In the genomic region with DNA sequence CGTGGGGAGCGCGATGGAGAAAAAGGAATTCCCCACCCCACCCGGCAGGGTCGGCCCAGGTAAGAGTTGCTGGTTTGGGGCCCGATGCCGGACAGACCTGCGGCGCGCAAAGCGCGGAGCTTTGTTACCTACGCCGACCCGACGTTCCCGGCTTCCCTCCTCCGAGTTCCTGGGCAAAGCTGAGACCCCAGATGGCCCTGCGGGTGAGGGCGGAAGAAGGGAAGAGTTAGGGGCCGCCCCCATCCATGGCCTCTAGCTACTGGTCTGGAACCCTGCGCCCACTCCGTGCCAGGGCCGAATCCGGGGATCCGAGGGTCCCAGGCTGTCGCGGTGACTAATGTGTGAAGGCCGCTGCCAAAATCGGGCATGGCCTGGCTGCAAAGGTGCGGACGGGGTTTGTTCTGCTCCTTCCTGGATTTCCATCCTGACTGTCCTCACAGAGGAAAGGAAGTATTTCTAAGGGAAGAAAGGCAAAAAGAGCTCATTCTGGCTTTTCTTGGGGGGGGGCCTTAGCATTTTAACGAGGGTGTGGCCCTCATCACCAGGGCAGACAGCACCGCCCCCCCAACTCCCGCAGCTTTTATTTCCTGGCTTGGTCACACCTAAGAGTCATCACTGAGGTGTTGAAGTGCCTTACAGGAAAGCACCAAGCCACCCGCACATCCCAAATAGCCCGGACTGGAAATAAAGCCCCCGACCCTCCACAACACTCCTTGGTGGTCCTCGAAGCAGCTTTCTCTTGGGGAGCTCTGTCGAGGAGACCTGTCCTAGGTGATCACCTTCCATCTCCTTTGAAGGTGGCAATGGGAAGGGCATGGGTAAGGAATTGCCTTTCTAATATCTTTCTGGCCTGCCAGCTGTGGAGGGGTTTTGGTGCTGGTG, we compare ENCODE assay signal across 8 cellular contexts. TPM values are rescaled to one million over a fixed set of nuclear protein-coding genes. Genes with fewer than 3 reads are reported as not detected.
A peak's percentile ranks its signal among the peaks of the same experiment; 100 is the strongest.
DNase-seq lines count a peak whose midpoint lies in the region; ATAC-seq, FAIRE-seq and TF ChIP-seq lines count a peak whose summit lies in the region.

No MANE protein-coding gene starts in this region.

- H3K4me1 ChIP-seq in GM12878 (ENCODE audit: control insufficient read depth, insufficient read depth, low read length) (peaks cover 7% of the 10 kb centered on the region; the same call in 1 of the 2 replicates), suprapubic skin (peaks cover 21% of the 10 kb centered on the region)

- no peak overlapping the region for H3K27ac ChIP-seq in GM12878 (ENCODE audit: control insufficient read depth, insufficient read depth)
- peak overlapping the region; percentile 86 for H3K27ac ChIP-seq in suprapubic skin

- H3K9me3 Mint-ChIP-seq in Calu3 (ENCODE audit: low read depth, unreplicated experiment): no peaks in the 10 kb centered on the region

- TF ChIP-seq RAD21 in GM12878 (IDR thresholded peaks at IDR 0.05; ENCODE audit: insufficient read depth, low read depth, low read length): no peak

- H3K4me1 Mint-ChIP-seq in Calu3 (ENCODE audit: low read depth, unreplicated experiment): peaks cover 14% of the 10 kb centered on the region

- RAD21 ChIA-PET in GM12878 (lab: Charles Lee; ENCODE audit: unreplicated experiment): interaction anchor here (0.9 to 1.5 kb wide), 3 partner anchors 20 to 66 kb away, joined by 3 to 5 read pairs (median 3); no protein-coding TSS in a partner anchor

- H3K79me2 ChIP-seq in GM12878 (ENCODE audit: control insufficient read depth, insufficient read depth, low read length): no peaks in the 10 kb centered on the region

- peak; percentile 10; the same call in 1 of the 3 replicates for ATAC-seq in GM12878
- no peak for ATAC-seq in GM21447 (IDR thresholded peaks at IDR 0.05; ENCODE audit: unreplicated experiment)

- SMC1A ChIA-PET in GM12878 (lab: Charles Lee; ENCODE audit: uncharacterized antibody, unreplicated experiment): interaction anchor here (0.7 to 1.1 kb wide), 3 partner anchors 9 to 148 kb away, joined by 3 to 4 read pairs (median 3); a partner anchor contains a TSS

- H3K4me3 ChIP-seq in NB4 (ENCODE audit: low read depth, low read length) (peak overlapping the region; percentile 53), GM12878 (peak overlapping the region; percentile 52), suprapubic skin (peak overlapping the region; percentile 88)

- DNase-seq in Calu3 (peak; percentile 47), NB4 (ENCODE audit: low read depth) (no peak), GM12878 (ENCODE audit: low read depth, low spot score) (no peak), kidney glomerular epithelial cell (lab: John Stamatoyannopoulos, UW) (peak; percentile 28), suprapubic skin (ENCODE audit: low spot score in 2 of 2) (no peak), NCI-H1048 (lab: John Stamatoyannopoulos, UW) (no peak), GM12892 (ENCODE audit: insufficient read length) (no peak)

- in situ Hi-C loops in GM12878 (cut with MboI): no loop called here

- peaks cover 17% of the 10 kb centered on the region for H3K36me3 Mint-ChIP-seq in Calu3 (ENCODE audit: insufficient read depth, unreplicated experiment)

- H3K9me3 ChIP-seq in GM12878 (replicated peaks; ENCODE audit: control insufficient read depth, insufficient read depth, low read length) (no peaks in the 10 kb centered on the region), suprapubic skin (no peaks in the 10 kb centered on the region)

- POLR2A ChIA-PET in GM12878 (lab: Charles Lee): interaction anchor here (0.6 to 1.4 kb wide), 5 partner anchors 8 to 331 kb away, joined by 3 to 4 read pairs (median 3); a partner anchor contains a TSS

- H3K36me3 ChIP-seq in GM12878 (ENCODE audit: control insufficient read depth in 2 of 2, insufficient read depth in 2 of 2, low read length in 1 of 2) (no peaks in the 10 kb centered on the region), suprapubic skin (peaks cover 16% of the 10 kb centered on the region)

- 19% methylated on average over 38 of the region's 40 CpGs for WGBS in GM12878 (ENCODE audit: insufficient coverage, insufficient replicate concordance, low lambda C conversion rate, missing lambda C conversion rate)
- WGBS in suprapubic skin: 2% methylated on average over 40 of the region's 40 CpGs

- peak overlapping the region; percentile 33; the same call in 1 of the 2 replicates for H2AFZ ChIP-seq in GM12878 (ENCODE audit: control insufficient read depth, low read depth, low read length)

- CTCF ChIA-PET in Calu3 (lab: Charles Lee): interaction anchor here (2.5 kb wide), 1 partner anchor 53 kb away, joined by 7 read pairs; no protein-coding TSS in a partner anchor
- CTCF ChIA-PET in GM12878 (lab: Yijun Ruan, JAX): interaction anchor here (0.8 kb wide), 1 partner anchor 67 kb away, joined by 3 read pairs; no protein-coding TSS in a partner anchor

- no peak overlapping the region for H3K27ac Mint-ChIP-seq in Calu3 (ENCODE audit: unreplicated experiment)

- peak overlapping the region; percentile 62; the same call in 1 of the 2 replicates for H3K4me2 ChIP-seq in GM12878 (ENCODE audit: control insufficient read depth, insufficient read depth)

- H3K27me3 ChIP-seq in GM12878 (replicated peaks in 1 of 2; ENCODE audit: control insufficient read depth in 2 of 2, insufficient read depth in 2 of 2, low read length in 1 of 2): peaks cover 8 to 12% of the 10 kb centered on the region in 2 experiments; a peak in 3 of 4 replicates
- peaks cover 7% of the 10 kb centered on the region for H3K27me3 ChIP-seq in suprapubic skin

- FAIRE-seq in GM12878 (lab: Jason Lieb, UNC) (no peak), GM12892 (lab: Jason Lieb, UNC) (no peak)

- TF ChIP-seq POLR2A in NB4 (IDR thresholded peaks at IDR 0.05; ENCODE audit: extremely low read depth, insufficient read length): no peak
- TF ChIP-seq POLR2A in GM12878 (IDR thresholded peaks at IDR 0.05; ENCODE audit: low read depth, low read length): no peak
- no peak for TF ChIP-seq POLR2A in suprapubic skin (IDR thresholded peaks at IDR 0.05)
- TF ChIP-seq POLR2A in GM12892 (IDR thresholded peaks at IDR 0.05; ENCODE audit: low read depth, low read length): no peak

- TF ChIP-seq CTCF in Calu3 (IDR thresholded peaks at IDR 0.05; ENCODE audit: unreplicated experiment): no peak
- no peak for TF ChIP-seq CTCF in NB4 (IDR thresholded peaks at IDR 0.05; ENCODE audit: low read depth, low read length)
- no peak for TF ChIP-seq CTCF in GM12878 (IDR thresholded peaks at IDR 0.05 in 2 of 3, conservative IDR thresholded peaks at IDR 0.05 in 1 of 3; ENCODE audit: control insufficient read depth in 2 of 3, extremely low read depth in 1 of 3, insufficient read depth in 1 of 3, low read depth in 3 of 3, low read length in 3 of 3)
- no peak for TF ChIP-seq CTCF in suprapubic skin (IDR thresholded peaks at IDR 0.05)

- no peaks in the 10 kb centered on the region for H4K20me1 ChIP-seq in GM12878 (ENCODE audit: control insufficient read depth, insufficient read depth)

- BruUV-seq in Calu3 (replicated peaks; lab: Mats Ljungman, UMichigan) (no TSS peak), GM12878 (replicated peaks; lab: Mats Ljungman, UMichigan) (no TSS peak)

- no peak for TF ChIP-seq EP300 in GM12878 (IDR thresholded peaks at IDR 0.05; ENCODE audit: borderline replicate concordance in 1 of 2, control insufficient read depth in 1 of 2, low read depth in 2 of 2, low read length in 2 of 2)
- no peak for TF ChIP-seq EP300 in suprapubic skin (IDR thresholded peaks at IDR 0.05)

- no peak overlapping the region for H3K9ac ChIP-seq in GM12878 (ENCODE audit: control insufficient read depth, insufficient read depth, low read length)

- intact Hi-C loops in Calu3 (cut with micrococcal nuclease; ENCODE audit: unreplicated experiment) (no loop called here), GM12878 (cut with micrococcal nuclease; ENCODE audit: unreplicated experiment) (no loop called here)

- H3K4me3 Mint-ChIP-seq in Calu3 (ENCODE audit: low read depth, unreplicated experiment): peak overlapping the region; percentile 86

- H3K27me3 Mint-ChIP-seq in Calu3 (ENCODE audit: unreplicated experiment): no peaks in the 10 kb centered on the region

RNA-seq across cellular contexts. Expression of a gene that starts 1.1 kb away (rescaled TPM):
- total RNA-seq in Calu3 (2022): 49.7 and 66.0 TPM in 2 replicates
- 20.8 and 24.5 TPM in 2 replicates for total RNA-seq in GM12878 (2013; cell fraction: nucleolus; rRNA removed)
- 3.3 and 4.1 TPM in 2 replicates for total RNA-seq in GM12878 (2014; rRNA removed)
- 2.1 and 2.7 TPM in 2 replicates for total RNA-seq in GM12878 (2014; rRNA removed; fragmentation: Illumina TruSeq; extraction: Trizol)
- total RNA-seq in GM12878 (2021): 6.2 TPM in 2 replicates
- 1.3 TPM for polyA plus RNA-seq in GM12878 (2011; ENCODE audit: low read depth)
- polyA plus RNA-seq in GM12878 (2011; rRNA removed): 10.7 and 14.4 TPM in 2 replicates
- 14.6 and 18.5 TPM in 2 replicates for polyA plus RNA-seq in GM12878 (2011; cell fraction: cytosol; rRNA removed)
- polyA plus RNA-seq in GM12878 (2011; cell fraction: nucleus; rRNA removed): 67.6 and 95.6 TPM in 2 replicates
- 2.8 and 3.7 TPM in 2 replicates for polyA plus RNA-seq in GM12878 (2012)
- polyA plus RNA-seq in GM12878 (2014; fragmentation: Illumina TruSeq; extraction: Trizol): 2.4 TPM in 2 replicates
- under 1 TPM in 1 of 2 experiments, not detected in 1; 0.18 TPM for polyA plus RNA-seq in GM12878 (2014; fragmentation: Nextera tagmentation; extraction: Ambion mirVana)
- polyA plus RNA-seq in GM12878 (2014; rRNA removed): 5.4 and 6.4 TPM in 2 replicates
- 1 to 10 TPM; 3.2 to 5.0 TPM for polyA plus RNA-seq in GM12878 (2016; fragmentation: Nextera tagmentation; extraction: Ambion mirVana)
- 16.1 and 27.0 TPM in 2 replicates for polyA minus RNA-seq in GM12878 (2011; rRNA and poly(A)+ RNA removed)
- polyA minus RNA-seq in GM12878 (2011; cell fraction: cytosol; rRNA and poly(A)+ RNA removed): 8.3 and 12.3 TPM in 2 replicates
- 16.9 and 25.0 TPM in 2 replicates for polyA minus RNA-seq in GM12878 (2011; cell fraction: nucleus; rRNA and poly(A)+ RNA removed)
- 10 to 100 TPM; 50.4 to 71.3 (median 66.3) TPM for total RNA-seq in suprapubic skin
- 0.83 TPM for polyA plus RNA-seq in GM12892 (2012; ENCODE audit: missing spikeins)

RNA-seq across cellular contexts. Expression of a gene that starts 17.7 kb away (rescaled TPM):
- total RNA-seq in Calu3 (2022): 42.1 and 50.7 TPM in 2 replicates
- total RNA-seq in GM12878 (2013; cell fraction: nucleolus; rRNA removed): 33.4 and 33.8 TPM in 2 replicates
- total RNA-seq in GM12878 (2014; rRNA removed): 8.4 TPM in 2 replicates
- total RNA-seq in GM12878 (2014; rRNA removed; fragmentation: Illumina TruSeq; extraction: Trizol): 4.2 and 4.8 TPM in 2 replicates
- total RNA-seq in GM12878 (2021): 9.5 and 11.8 TPM in 2 replicates
- 10.7 TPM for polyA plus RNA-seq in GM12878 (2011; ENCODE audit: low read depth)
- 11.0 and 13.4 TPM in 2 replicates for polyA plus RNA-seq in GM12878 (2011; rRNA removed)
- 10.3 and 13.1 TPM in 2 replicates for polyA plus RNA-seq in GM12878 (2011; cell fraction: cytosol; rRNA removed)
- 54.8 and 62.8 TPM in 2 replicates for polyA plus RNA-seq in GM12878 (2011; cell fraction: nucleus; rRNA removed)
- polyA plus RNA-seq in GM12878 (2012): 16.8 and 17.7 TPM in 2 replicates
- polyA plus RNA-seq in GM12878 (2014; fragmentation: Illumina TruSeq; extraction: Trizol): 3.5 and 6.2 TPM in 2 replicates
- 1 to 10 TPM in 1 of 2 experiments, under 1 TPM in 1; 0.90 to 2.4 TPM for polyA plus RNA-seq in GM12878 (2014; fragmentation: Nextera tagmentation; extraction: Ambion mirVana)
- polyA plus RNA-seq in GM12878 (2014; rRNA removed): 7.5 and 10.1 TPM in 2 replicates
- 1 to 10 TPM; 6.3 to 7.9 TPM for polyA plus RNA-seq in GM12878 (2016; fragmentation: Nextera tagmentation; extraction: Ambion mirVana)
- polyA minus RNA-seq in GM12878 (2011; rRNA and poly(A)+ RNA removed): 10.5 and 14.0 TPM in 2 replicates
- polyA minus RNA-seq in GM12878 (2011; cell fraction: cytosol; rRNA and poly(A)+ RNA removed): 2.9 and 5.6 TPM in 2 replicates
- polyA minus RNA-seq in GM12878 (2011; cell fraction: nucleus; rRNA and poly(A)+ RNA removed): 15.2 and 21.5 TPM in 2 replicates
- 10 to 100 TPM; 15.0 to 45.9 (median 24.4) TPM for total RNA-seq in suprapubic skin
- polyA plus RNA-seq in GM12892 (2012; ENCODE audit: missing spikeins): 13.5 TPM

RNA-seq across cellular contexts. Expression of a gene that starts 17.9 kb away (rescaled TPM):
- total RNA-seq in Calu3 (2022): 125 and 135 TPM in 2 replicates
- total RNA-seq in GM12878 (2013; cell fraction: nucleolus; rRNA removed): 20.0 and 20.1 TPM in 2 replicates
- total RNA-seq in GM12878 (2014; rRNA removed): 33.2 and 34.8 TPM in 2 replicates
- 32.7 and 38.6 TPM in 2 replicates for total RNA-seq in GM12878 (2014; rRNA removed; fragmentation: Illumina TruSeq; extraction: Trizol)
- 95.0 and 100 TPM in 2 replicates for total RNA-seq in GM12878 (2021)
- 15.7 TPM for polyA plus RNA-seq in GM12878 (2011; ENCODE audit: low read depth)
- polyA plus RNA-seq in GM12878 (2011; rRNA removed): 19.7 and 44.5 TPM in 2 replicates
- 44.2 and 56.0 TPM in 2 replicates for polyA plus RNA-seq in GM12878 (2011; cell fraction: cytosol; rRNA removed)
- 41.5 and 42.3 TPM in 2 replicates for polyA plus RNA-seq in GM12878 (2011; cell fraction: nucleus; rRNA removed)
- 63.1 and 66.6 TPM in 2 replicates for polyA plus RNA-seq in GM12878 (2012)
- 43.1 and 59.7 TPM in 2 replicates for polyA plus RNA-seq in GM12878 (2014; fragmentation: Illumina TruSeq; extraction: Trizol)
- 10 to 100 TPM; 29.7 to 42.1 TPM for polyA plus RNA-seq in GM12878 (2014; fragmentation: Nextera tagmentation; extraction: Ambion mirVana)
- 56.0 and 56.6 TPM in 2 replicates for polyA plus RNA-seq in GM12878 (2014; rRNA removed)
- 100 to 1,000 TPM; 120 to 125 TPM for polyA plus RNA-seq in GM12878 (2016; fragmentation: Nextera tagmentation; extraction: Ambion mirVana)
- 23.8 and 31.3 TPM in 2 replicates for polyA minus RNA-seq in GM12878 (2011; rRNA and poly(A)+ RNA removed)
- polyA minus RNA-seq in GM12878 (2011; cell fraction: cytosol; rRNA and poly(A)+ RNA removed): 10.7 and 26.8 TPM in 2 replicates
- polyA minus RNA-seq in GM12878 (2011; cell fraction: nucleus; rRNA and poly(A)+ RNA removed): 11.4 and 18.5 TPM in 2 replicates
- 10 to 100 TPM; 21.2 to 38.1 (median 25.9) TPM for total RNA-seq in suprapubic skin
- 32.5 TPM for polyA plus RNA-seq in GM12892 (2012; ENCODE audit: missing spikeins)

RNA-seq across cellular contexts. Expression of a gene that starts 23.5 kb away (rescaled TPM):
- total RNA-seq in Calu3 (2022) (25.5 and 25.9 TPM in 2 replicates), GM12878 (2014; rRNA removed) (10.6 and 10.8 TPM in 2 replicates), GM12878 (2014; rRNA removed; fragmentation: Illumina TruSeq; extraction: Trizol) (6.0 TPM in 2 replicates), GM12878 (2021) (15.6 and 15.8 TPM in 2 replicates), suprapubic skin (10 to 100 TPM; 12.3 to 22.2 (median 15.5) TPM)
- 38.0 and 44.3 TPM in 2 replicates for total RNA-seq in GM12878 (2013; cell fraction: nucleolus; rRNA removed)
- polyA plus RNA-seq in GM12878 (2011; ENCODE audit: low read depth): 8.7 TPM
- polyA plus RNA-seq in GM12878 (2011; rRNA removed) (9.2 and 18.4 TPM in 2 replicates), GM12878 (2014; fragmentation: Illumina TruSeq; extraction: Trizol) (4.6 and 7.3 TPM in 2 replicates), GM12878 (2014; fragmentation: Nextera tagmentation; extraction: Ambion mirVana) (1 to 10 TPM in 1 of 2 experiments, under 1 TPM in 1; 0.66 to 1.1 TPM), GM12878 (2014; rRNA removed) (12.8 and 14.1 TPM in 2 replicates), GM12878 (2016; fragmentation: Nextera tagmentation; extraction: Ambion mirVana) (10 to 100 TPM; 11.0 to 11.1 TPM)
- 22.5 and 25.4 TPM in 2 replicates for polyA plus RNA-seq in GM12878 (2011; cell fraction: cytosol; rRNA removed)
- 91.6 and 101 TPM in 2 replicates for polyA plus RNA-seq in GM12878 (2011; cell fraction: nucleus; rRNA removed)
- 17.9 and 22.8 TPM in 2 replicates for polyA plus RNA-seq in GM12878 (2012)
- 24.1 and 34.4 TPM in 2 replicates for polyA minus RNA-seq in GM12878 (2011; rRNA and poly(A)+ RNA removed)
- polyA minus RNA-seq in GM12878 (2011; cell fraction: cytosol; rRNA and poly(A)+ RNA removed): 9.5 and 11.5 TPM in 2 replicates
- polyA minus RNA-seq in GM12878 (2011; cell fraction: nucleus; rRNA and poly(A)+ RNA removed): 20.7 and 29.7 TPM in 2 replicates
- polyA plus RNA-seq in GM12892 (2012; ENCODE audit: missing spikeins): 11.7 TPM

RNA-seq across cellular contexts. Expression of a gene that starts 55.7 kb away (rescaled TPM):
- total RNA-seq in Calu3 (2022) (94.9 and 101 TPM in 2 replicates), GM12878 (2014; rRNA removed) (74.6 and 83.6 TPM in 2 replicates), GM12878 (2014; rRNA removed; fragmentation: Illumina TruSeq; extraction: Trizol) (74.0 and 83.2 TPM in 2 replicates), GM12878 (2021) (59.8 and 61.7 TPM in 2 replicates), suprapubic skin (10 to 100 TPM; 30.8 to 66.6 (median 53.6) TPM)
- total RNA-seq in GM12878 (2013; cell fraction: nucleolus; rRNA removed): 13.5 and 14.9 TPM in 2 replicates
- polyA plus RNA-seq in GM12878 (2011; ENCODE audit: low read depth): 30.5 TPM
- polyA plus RNA-seq in GM12878 (2011; rRNA removed) (43.8 and 44.9 TPM in 2 replicates), GM12878 (2014; fragmentation: Illumina TruSeq; extraction: Trizol) (62.3 and 73.3 TPM in 2 replicates), GM12878 (2014; fragmentation: Nextera tagmentation; extraction: Ambion mirVana) (10 to 100 TPM; 17.6 to 34.7 TPM), GM12878 (2014; rRNA removed) (66.1 and 75.9 TPM in 2 replicates), GM12878 (2016; fragmentation: Nextera tagmentation; extraction: Ambion mirVana) (100 to 1,000 TPM; 100 to 101 TPM)
- 32.7 and 41.9 TPM in 2 replicates for polyA plus RNA-seq in GM12878 (2011; cell fraction: cytosol; rRNA removed)
- 16.6 and 18.2 TPM in 2 replicates for polyA plus RNA-seq in GM12878 (2011; cell fraction: nucleus; rRNA removed)
- 30.4 and 33.5 TPM in 2 replicates for polyA plus RNA-seq in GM12878 (2012)
- 34.8 and 35.0 TPM in 2 replicates for polyA minus RNA-seq in GM12878 (2011; rRNA and poly(A)+ RNA removed)
- polyA minus RNA-seq in GM12878 (2011; cell fraction: cytosol; rRNA and poly(A)+ RNA removed): 20.6 and 20.7 TPM in 2 replicates
- polyA minus RNA-seq in GM12878 (2011; cell fraction: nucleus; rRNA and poly(A)+ RNA removed): 3.7 and 6.6 TPM in 2 replicates
- polyA plus RNA-seq in GM12892 (2012; ENCODE audit: missing spikeins): 42.5 TPM

Comparison
In these comparisons a context has a peak if more than half of its experiments do, and no peak if none do; other contexts are left out.
1. DNase-seq: peak in Calu3 (single experiment) and kidney glomerular epithelial cell (single experiment); none in NB4 (single experiment), GM12878 (single experiment), suprapubic skin (0 of 2), NCI-H1048 (single experiment) and GM12892 (single experiment).
2. Peak in every context shown above with its lines, with median percentiles within 50 percentile points of each other: H3K4me3 ChIP-seq.